18 cellular contexts compared by ENCODE assay signal in genomic region chr2:212926948-212927347, GRCh38.
A peak's percentile ranks its signal among the peaks of the same experiment; 100 is the strongest.
DNase-seq lines count a peak whose midpoint lies in the region; ATAC-seq and TF ChIP-seq lines count a peak whose summit lies in the region.
"Had no signal": no experiment of that assay in that cellular context is flagged by ENCODE, and none has a peak within 500 bp of the region (broad histone marks: within the 10 kb centered on the region; RNA-seq: fewer than 3 reads in every experiment).

No MANE protein-coding gene starts in this region.

- H3K36me3 ChIP-seq in GM23338 (ENCODE audit: insufficient read depth) (no peaks in the 10 kb centered on the region), Peyer's patch (no peaks in the 10 kb centered on the region)

- no peaks in the 10 kb centered on the region for H3F3A ChIP-seq in GM23338 (replicated peaks; ENCODE audit: low read depth)

- no peaks in the 10 kb centered on the region; the same call in 2 of the 3 replicates for H3K36me3 Mint-ChIP-seq in GM23338 (ENCODE audit: low read depth)
- H3K36me3 Mint-ChIP-seq: mesothelial cell of epicardium had no signal

- intact Hi-C loops in left ventricle myocardium superior (cut with micrococcal nuclease) = no loop called here
- intact Hi-C loops in posterior vena cava (cut with DNase I) = no loop called here

- TF ChIP-seq POLR2A in Peyer's patch (IDR thresholded peaks at IDR 0.05) = no peak

- H3K79me2 ChIP-seq in GM23338 (replicated peaks; ENCODE audit: insufficient read depth) = no peaks in the 10 kb centered on the region

- peaks cover 1% of the 10 kb centered on the region for H3K27me3 Mint-ChIP-seq in GM23338 (ENCODE audit: insufficient read depth, low read depth, poor library complexity)
- H3K27me3 Mint-ChIP-seq: CD4-positive, CD25-positive, alpha-beta regulatory T cell had no signal

- H3K9me3 ChIP-seq in Peyer's patch = no peaks in the 10 kb centered on the region

- H2AFZ ChIP-seq in GM23338 = 0 out of 2 replicates have a peak overlapping the region, but pooled peaks have one; percentile 34

- ATAC-seq in GM23338 = no peak
- ATAC-seq in left ventricle myocardium superior = peak; percentile 77
- no peak for ATAC-seq in GM21381 (IDR thresholded peaks at IDR 0.05; ENCODE audit: unreplicated experiment)
- no peak for ATAC-seq in HG03196 (IDR thresholded peaks at IDR 0.05; ENCODE audit: unreplicated experiment)

- 0 out of 2 replicates have a peak, but pooled peaks cover 5% of the 10 kb centered on the region for H3K9me2 ChIP-seq in GM23338 (ENCODE audit: insufficient read depth)

- H3K27me3 ChIP-seq in GM23338 (ENCODE audit: insufficient read depth) (no peaks in the 10 kb centered on the region), Peyer's patch (no peaks in the 10 kb centered on the region)

- H3K4me3 ChIP-seq in GM23338 (no peak overlapping the region), Peyer's patch (no peak overlapping the region)

- no peaks in the 10 kb centered on the region for H3K9me3 Mint-ChIP-seq in GM23338
- H3K9me3 Mint-ChIP-seq: neural crest cell had no signal

- H3K4me1 ChIP-seq in GM23338 (ENCODE audit: insufficient read depth) (no peaks in the 10 kb centered on the region), Peyer's patch (no peaks in the 10 kb centered on the region)

- no peak overlapping the region for H3K4me3 Mint-ChIP-seq in GM23338
- H3K4me3 Mint-ChIP-seq: CD4-positive, CD25-positive, alpha-beta regulatory T cell; mesothelial cell of epicardium; neural crest cell had no signal

- H3K27ac ChIP-seq in GM23338 (ENCODE audit: low read depth) = no peak overlapping the region
- H3K27ac ChIP-seq in cingulate gyrus (ENCODE audit: low read depth, low read length) = peak overlapping the region; percentile 22
- no peak overlapping the region for H3K27ac ChIP-seq in Peyer's patch

- H4K20me1 ChIP-seq in GM23338 (replicated peaks; ENCODE audit: insufficient read depth) = no peaks in the 10 kb centered on the region

- H3K4me1 Mint-ChIP-seq in GM23338 = peaks cover 10% of the 10 kb centered on the region; the same call in 2 of the 3 replicates
- H3K4me1 Mint-ChIP-seq: neural crest cell had no signal

- H3K4me2 ChIP-seq in GM23338 = no peak overlapping the region

- DNase-seq in GM23338 (ENCODE audit: low spot score) (no peak), left ventricle myocardium superior (peak; percentile 72), posterior vena cava (ENCODE audit: low spot score) (peak; percentile 82), NCI-H1105 (lab: John Stamatoyannopoulos, UW) (no peak), Peyer's patch (no peak)
- DNase-seq: activated CD4-positive, alpha-beta T cell treated with anti-CD3 and anti-CD28 coated beads, Interleukin-2, amount 50 U/mL, for 1 hour; activated naive CD4-positive, alpha-beta T cell; CD4-positive, CD25-positive, alpha-beta regulatory T cell; cortex of kidney; DMS53; glutamatergic neuron; NCI-H1417 treated with DMSO at 0.1 percent for 48 hours; stimulated activated naive CD4-positive, alpha-beta T cell treated with Interleukin-2 at 50 U/mL for 16 hours had no signal

- no peak for TF ChIP-seq CTCF in GM23338 (conservative IDR thresholded peaks at IDR 0.05; ENCODE audit: low read depth in 2 of 2)
- TF ChIP-seq CTCF in Peyer's patch (IDR thresholded peaks at IDR 0.05) = no peak

- no peak overlapping the region for H3K27ac Mint-ChIP-seq in GM23338
- H3K27ac Mint-ChIP-seq: mesothelial cell of epicardium had no signal

TF ChIP-seq in GM23338, 12 proteins besides CTCF, POLR2A, EP300 and RAD21:
- TF ChIP-seq EZH2phosphoT487 (IDR thresholded peaks at IDR 0.05; ENCODE audit: unreplicated experiment) = no peak
- no peak for TF ChIP-seq EZH2 (IDR thresholded peaks at IDR 0.05; ENCODE audit: low read depth, unreplicated experiment)
- TF ChIP-seq ETS1 (IDR thresholded peaks at IDR 0.05) = no peak
- no peak for TF ChIP-seq NANOG (IDR thresholded peaks at IDR 0.05; ENCODE audit: borderline replicate concordance)
- no peak for TF ChIP-seq ZNF462 (CRISPR knock-in tag; IDR thresholded peaks at IDR 0.05)

Comparison
In these comparisons a context has a peak if more than half of its experiments do, and no peak if none do; other contexts are left out.
1. DNase-seq: peak in left ventricle myocardium superior (single experiment) and posterior vena cava (single experiment); none in GM23338 (single experiment), NCI-H1105 (single experiment) and Peyer's patch (0 of 3).